31 cellular contexts compared by ENCODE assay signal in the genomic region with DNA sequence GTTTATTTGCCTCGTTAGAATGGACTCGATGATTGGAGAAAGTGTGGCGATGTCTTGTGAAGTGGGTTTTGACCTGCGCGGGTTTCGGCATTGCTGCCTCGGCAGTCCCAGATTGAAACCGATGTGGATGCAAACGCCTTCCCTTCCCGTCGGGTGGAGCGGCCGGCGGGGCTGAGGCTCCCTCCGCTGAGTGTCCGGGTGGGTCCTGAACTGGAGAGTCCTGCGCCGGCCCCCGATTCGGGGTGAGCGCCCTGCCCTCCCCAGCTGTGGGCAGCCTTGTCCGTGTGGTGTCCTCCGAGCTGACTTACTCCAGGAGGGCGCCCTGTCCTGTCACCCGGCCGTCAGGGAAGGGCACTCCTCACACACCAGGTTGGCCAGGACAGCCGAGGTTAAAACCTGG.
"Had no signal": no experiment of that assay in that cellular context is flagged by ENCODE, and none has a peak within 500 bp of the region (broad histone marks: within the 10 kb centered on the region; RNA-seq: fewer than 3 reads in every experiment).

No MANE protein-coding gene starts in this region.

- FAIRE-seq: astrocyte, TTC549 had no signal

- H3K9me3 ChIP-seq: adrenal gland, body of pancreas, breast epithelium had no signal

- H3K27me3 ChIP-seq: adrenal gland had no signal

- H3K4me1 ChIP-seq: adrenal gland, body of pancreas, breast epithelium had no signal

- H3K4me3 ChIP-seq: adrenal gland, body of pancreas, breast epithelium had no signal

- DNase-seq: activated B cell treated with CpG ODN at 0.5 μM for 24 hours; activated CD4-positive, alpha-beta memory T cell treated with anti-CD3 and anti-CD28 coated beads for 36 hours; activated CD4-positive, alpha-beta T cell treated with anti-CD3 and anti-CD28 coated beads for 4 hours; activated CD4-positive, alpha-beta T cell treated with anti-CD3 and anti-CD28 coated beads, Interleukin-2, amount 10 ng/mL, durations not matched to agents 24 days and 14 days; activated CD4-positive, alpha-beta T cell treated with anti-CD3 and anti-CD28 coated beads, Interleukin-2, amount 50 U/mL, for 1 hour; activated CD4-positive, alpha-beta T cell treated with anti-CD3 and anti-CD28 coated beads, Interleukin-2, amount 50 U/mL, for 4 hours; activated CD4-positive, CD25-positive, alpha-beta regulatory T cell treated with anti-CD3 and anti-CD28 coated beads, Interleukin-2, amount 50 U/mL, for 72 hours; activated CD8-positive, alpha-beta memory T cell treated with anti-CD3 and anti-CD28 coated beads, Interleukin-2, amount 50 U/mL, for 4 hours; activated CD8-positive, alpha-beta T cell treated with anti-CD3 and anti-CD28 coated beads for 36 hours; activated effector memory CD4-positive, alpha-beta T cell treated with anti-CD3 and anti-CD28 coated beads, Interleukin-2, amount 50 U/mL, for 16 hours; activated gamma-delta T cell treated with Interleukin-2 at 50 U/mL for 16 hours; activated naive CD4-positive, alpha-beta T cell; activated naive CD4-positive, alpha-beta T cell treated with anti-CD3 and anti-CD28 coated beads for 36 hours; activated naive CD4-positive, alpha-beta T cell treated with anti-CD3 and anti-CD28 coated beads, Interleukin-2, amount 50 U/mL, for 16 hours; activated naive CD8-positive, alpha-beta T cell treated with anti-CD3 and anti-CD28 coated beads for 36 hours; activated T-cell treated with anti-CD3 and anti-CD28 coated beads for 4 hours; activated T-cell treated with anti-CD3 and anti-CD28 coated beads, Interleukin-2, amount 50 U/mL, for 1 hour; activated T-cell treated with anti-CD3 and anti-CD28 coated beads, Interleukin-2, amount 50 U/mL, for 4 hours; activated T-cell treated with anti-CD3 and anti-CD28 coated beads, Interleukin-2, amount 50 U/mL, for 72 hours; amniotic stem cell; aorta; body of pancreas; brain microvascular endothelial cell; central memory CD4-positive, alpha-beta T cell; T-helper 2 cell; T-helper 9 cell had no signal

- H3K27ac ChIP-seq: adrenal gland, body of pancreas, brain microvascular endothelial cell, breast epithelium, VCaP had no signal

- H3K36me3 ChIP-seq: adrenal gland, brain microvascular endothelial cell, breast epithelium had no signal
